Comparison of ENCODE assay signal across 11 cellular contexts in genomic region chr4:83393908-83394307, GRCh38.
"Had no signal": no experiment of that assay in that cellular context is flagged by ENCODE, and none has a peak within 500 bp of the region (broad histone marks: within the 10 kb centered on the region; RNA-seq: fewer than 3 reads in every experiment).

No MANE protein-coding gene starts in this region.

- H3K4me3 ChIP-seq: GM23248, GM23338, HAP-1 had no signal

- FAIRE-seq: H1, H54 had no signal

- H3K9me3 ChIP-seq: HAP-1 had no signal

- ATAC-seq: GM23338, HCT116 had no signal

- H2AFZ ChIP-seq: GM23248, GM23338 had no signal

- H3K4me2 ChIP-seq: GM23338 had no signal

- H3K9ac ChIP-seq: GM23248 had no signal

- DNase-seq: GM23248, GOT3, H7, H9, HCEC 1CT, HFFc6 had no signal

- H3K36me3 ChIP-seq: HAP-1 had no signal

- H3K27ac ChIP-seq: GM23248 had no signal
